ENCODE assay signal across 8 cellular contexts in genomic region chr10:27558612-27559020, GRCh38. TPM values are rescaled to one million over a fixed set of nuclear protein-coding genes. Genes with fewer than 3 reads are reported as not detected.
DNase-seq lines count a peak whose midpoint lies in the region; ATAC-seq and TF ChIP-seq lines count a peak whose summit lies in the region.

No MANE protein-coding gene starts in this region.

- ATAC-seq in HG03159 (IDR thresholded peaks at IDR 0.05; ENCODE audit: unreplicated experiment) = peak; percentile 72

- CTCF ChIA-PET in BJ (lab: Yijun Ruan, JAX) = interaction anchor here (0.5 to 2.1 kb wide), 16 partner anchors 35 to 684 kb away, joined by 3 to 7 read pairs (median 4); no protein-coding TSS in a partner anchor

- no peaks in the 10 kb centered on the region for H3K36me3 ChIP-seq in BJ (ENCODE audit: control insufficient read depth, insufficient read depth, low read length)

- POLR2A ChIA-PET in BJ (lab: Charles Lee) = no interaction called here

- peak; percentile 8 for DNase-seq in BJ (ENCODE audit: low read depth)
- peak; percentile 67 for DNase-seq in RPMI7951 (ENCODE audit: low read depth)
- peak; percentile 55 for DNase-seq in cerebellar cortex (ENCODE audit: low spot score)
- DNase-seq in kidney tubule cell (ENCODE audit: low spot score) = peak; percentile 64
- peak; percentile 50 for DNase-seq in stromal cell of bone marrow (ENCODE audit: low read depth)
- DNase-seq in activated effector memory CD4-positive, alpha-beta T cell treated with anti-CD3 and anti-CD28 coated beads, Interleukin-2, amount 50 U/mL, for 16 hours = no peak

- peak; percentile 73 for TF ChIP-seq CTCF in BJ (IDR thresholded peaks at IDR 0.05; ENCODE audit: insufficient read depth, low read depth, low read length)
- TF ChIP-seq CTCF in GM12873 (IDR thresholded peaks at IDR 0.05; ENCODE audit: insufficient read depth, low read depth, low read length, missing control alignments) = peak; percentile 60

- no peak overlapping the region for H3K4me3 ChIP-seq in BJ (ENCODE audit: low read depth, low read length)

- no peaks in the 10 kb centered on the region for H3K27me3 ChIP-seq in BJ (ENCODE audit: control insufficient read depth, insufficient read depth, low read length)

RNA-seq across cellular contexts. Expression of gene RAB18, which starts 54.5 kb away (rescaled TPM):
- polyA plus RNA-seq in BJ (2011; rRNA removed) = 15.6 and 61.8 TPM in 2 replicates
- polyA minus RNA-seq in BJ (2011; rRNA and poly(A)+ RNA removed) = 14.6 and 15.9 TPM in 2 replicates
- total RNA-seq in RPMI7951 (2014; rRNA removed; shearing (Covaris generic)) = 34.9 and 54.5 TPM in 2 replicates
